27 cellular contexts compared by ENCODE assay signal in genomic region chr10:44143556-44143955, GRCh38.
"Had no signal": no experiment of that assay in that cellular context is flagged by ENCODE, and none has a peak within 500 bp of the region (broad histone marks: within the 10 kb centered on the region; RNA-seq: fewer than 3 reads in every experiment).

No MANE protein-coding gene starts in this region.

- H3K36me3 ChIP-seq: adrenal gland, cardiac muscle cell, colonic mucosa had no signal

- DNase-seq: activated B cell treated with CpG ODN at 0.5 μM for 24 hours; activated CD4-positive, alpha-beta memory T cell treated with anti-CD3 and anti-CD28 coated beads, Interleukin-2, amount 10 ng/mL, durations not matched to agents 7 days and 5 days; activated CD4-positive, alpha-beta T cell treated with anti-CD3 and anti-CD28 coated beads for 48 hours; activated CD4-positive, alpha-beta T cell treated with anti-CD3 and anti-CD28 coated beads, Interleukin-2, amount 10 ng/mL, durations not matched to agents 7 days and 5 days; activated CD4-positive, alpha-beta T cell treated with anti-CD3 and anti-CD28 coated beads, Interleukin-2, amount 50 U/mL, for 48 hours; activated CD4-positive, CD25-positive, alpha-beta regulatory T cell treated with anti-CD3 and anti-CD28 coated beads, Interleukin-2, amount 50 U/mL, for 72 hours; activated CD8-positive, alpha-beta memory T cell treated with anti-CD3 and anti-CD28 coated beads for 24 hours; activated CD8-positive, alpha-beta memory T cell treated with anti-CD3 and anti-CD28 coated beads, Interleukin-2, amount 10 ng/mL, durations not matched to agents 7 days and 5 days; activated CD8-positive, alpha-beta memory T cell treated with anti-CD3 and anti-CD28 coated beads, Interleukin-2, amount 50 U/mL, for 48 hours; activated CD8-positive, alpha-beta T cell treated with anti-CD3 and anti-CD28 coated beads, Interleukin-2, amount 10 ng/mL, durations not matched to agents 7 days and 5 days; activated effector memory CD4-positive, alpha-beta T cell treated with Interleukin-2 at 50 U/mL for 16 hours; activated gamma-delta T cell; activated naive CD4-positive, alpha-beta T cell treated with anti-CD3 and anti-CD28 coated beads, Interleukin-2, amount 10 ng/mL, durations not matched to agents 7 days and 5 days; activated naive CD4-positive, alpha-beta T cell treated with Interleukin-2 at 50 U/mL for 16 hours; activated naive CD8-positive, alpha-beta T cell treated with anti-CD3 and anti-CD28 coated beads, Interleukin-2, amount 10 ng/mL, durations not matched to agents 7 days and 5 days; activated naive CD8-positive, alpha-beta T cell treated with anti-CD3 and anti-CD28 coated beads, Interleukin-2, amount 50 U/mL, for 24 hours; activated T-cell treated with anti-CD3 and anti-CD28 coated beads, Interleukin-2, amount 50 U/mL, for 24 hours; activated T-cell treated with anti-CD3 and anti-CD28 coated beads, Interleukin-2, amount 50 U/mL, for 48 hours; adrenal gland; amniotic stem cell; aorta; caudate nucleus; cerebellar nuclear complex; colonic mucosa; T-helper 2 cell; T-helper 9 cell had no signal

- H3K9me3 ChIP-seq: adrenal gland, colonic mucosa had no signal

- ATAC-seq: activated CD8-positive, alpha-beta memory T cell treated with anti-CD3 and anti-CD28 coated beads, Interleukin-2, amount 10 ng/mL, durations not matched to agents 7 days and 5 days; activated CD8-positive, alpha-beta T cell treated with anti-CD3 and anti-CD28 coated beads, Interleukin-2, amount 10 ng/mL, durations not matched to agents 7 days and 5 days; activated naive CD8-positive, alpha-beta T cell treated with anti-CD3 and anti-CD28 coated beads, Interleukin-2, amount 50 U/mL, for 24 hours had no signal

- H3K27me3 ChIP-seq: adrenal gland, cardiac muscle cell, colonic mucosa had no signal

- H3K4me3 ChIP-seq: adrenal gland, cardiac muscle cell, colonic mucosa had no signal
